25 cellular contexts compared by ENCODE assay signal in the genomic region with DNA sequence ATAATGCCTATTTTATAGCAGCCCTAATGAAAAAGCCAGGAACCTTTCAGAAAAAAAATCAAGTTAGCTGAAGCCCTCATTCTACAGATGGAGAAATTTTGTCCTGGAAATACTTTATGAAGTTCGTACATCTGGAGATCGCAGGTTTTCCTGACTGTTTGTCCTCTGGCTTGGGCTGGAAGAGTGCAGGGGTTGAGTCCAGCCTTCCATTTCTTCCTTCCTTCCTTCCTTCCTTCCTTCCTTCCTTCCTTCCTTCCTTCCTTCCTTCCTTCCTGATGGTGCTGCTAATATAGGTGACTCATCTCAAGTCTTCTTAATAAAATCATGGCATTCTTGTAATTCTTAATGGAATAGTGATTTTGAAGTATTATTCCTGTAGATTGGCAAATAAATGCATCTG.
DNase-seq lines count a peak whose midpoint lies in the region; TF ChIP-seq lines count a peak whose summit lies in the region.
"Had no signal": no experiment of that assay in that cellular context is flagged by ENCODE, and none has a peak within 500 bp of the region (broad histone marks: within the 10 kb centered on the region; RNA-seq: fewer than 3 reads in every experiment).

No MANE protein-coding gene starts in this region.

- no peaks in the 10 kb centered on the region for H3K9me3 Mint-ChIP-seq in endothelial cell (ENCODE audit: unreplicated experiment)

- H3K4me3 Mint-ChIP-seq in endothelial cell (ENCODE audit: unreplicated experiment), result no peak overlapping the region
- H3K4me3 Mint-ChIP-seq: CD14-positive monocyte; CD4-positive, alpha-beta memory T cell; CD4-positive, CD25-positive, alpha-beta regulatory T cell; CD8-positive, alpha-beta memory T cell had no signal

- H3K4me1 Mint-ChIP-seq in endothelial cell (ENCODE audit: unreplicated experiment), result peaks cover 3% of the 10 kb centered on the region
- H3K4me1 Mint-ChIP-seq: CD14-positive monocyte; CD4-positive, alpha-beta memory T cell; CD4-positive, CD25-positive, alpha-beta regulatory T cell; CD8-positive, alpha-beta memory T cell had no signal

- H3K36me3 ChIP-seq in A673 (ENCODE audit: insufficient read depth, low read length, poor library complexity, severe bottlenecking), result peaks cover 6% of the 10 kb centered on the region
- no peaks in the 10 kb centered on the region for H3K36me3 ChIP-seq in HEK293 (ENCODE audit: control insufficient read depth in 2 of 2, insufficient read depth in 1 of 2, low read length in 2 of 2)
- no peaks in the 10 kb centered on the region for H3K36me3 ChIP-seq in tibial artery
- H3K36me3 ChIP-seq: BE2C, BLaER1 had no signal

- no TSS peak for BruUV-seq in A673 (replicated peaks; lab: Mats Ljungman, UMichigan)

- POLR2A ChIA-PET in A673 (lab: Charles Lee; ENCODE audit: low non-redundant PET), result interaction anchor here (0.6 to 2.0 kb wide), 3 partner anchors 9 to 354 kb away, joined by 3 to 14 read pairs (median 8); no protein-coding TSS in a partner anchor
- POLR2A ChIA-PET in HEK293 (lab: Yijun Ruan, JAX), result interaction anchor here (0.7 kb wide), 2 partner anchors 15 to 840 kb away, joined by 3 read pairs; no protein-coding TSS in a partner anchor

- H3K4me3 ChIP-seq in A673 (ENCODE audit: low read depth, low read length, poor library complexity, severe bottlenecking) (peak overlapping the region; percentile 24), HEK293 (ENCODE audit: low read depth, low read length) (no peak overlapping the region), tibial artery (no peak overlapping the region)
- H3K4me3 ChIP-seq: A549, BLaER1, GM12878 had no signal

- peaks cover 1% of the 10 kb centered on the region for H3K27me3 Mint-ChIP-seq in endothelial cell (ENCODE audit: unreplicated experiment)
- H3K27me3 Mint-ChIP-seq: CD4-positive, alpha-beta memory T cell; CD4-positive, CD25-positive, alpha-beta regulatory T cell; CD8-positive, alpha-beta memory T cell had no signal

- H3K27ac Mint-ChIP-seq in endothelial cell (ENCODE audit: unreplicated experiment), result peak overlapping the region; percentile 54
- H3K27ac Mint-ChIP-seq: CD14-positive monocyte; CD4-positive, alpha-beta memory T cell; CD4-positive, CD25-positive, alpha-beta regulatory T cell; CD8-positive, alpha-beta memory T cell had no signal

- H3K4me1 ChIP-seq in A673 (ENCODE audit: insufficient read depth, low read length, poor library complexity, severe bottlenecking), result peaks cover 79% of the 10 kb centered on the region
- H3K4me1 ChIP-seq in HEK293 (ENCODE audit: control insufficient read depth, insufficient read depth, low read length), result no peaks in the 10 kb centered on the region
- H3K4me1 ChIP-seq in tibial artery, result no peaks in the 10 kb centered on the region
- H3K4me1 ChIP-seq: A549, BE2C, BLaER1 had no signal

- TF ChIP-seq CTCF in A673 (conservative IDR thresholded peaks at IDR 0.05; ENCODE audit: low read depth, low read length) (no peak), HEK293 (tag by site-specific recombination; IDR thresholded peaks at IDR 0.05) (no peak), endothelial cell (IDR thresholded peaks at IDR 0.05; ENCODE audit: unreplicated experiment) (no peak), tibial artery (IDR thresholded peaks at IDR 0.05) (no peak)

- CTCF ChIA-PET in A673 (lab: Charles Lee) (interaction anchor here (0.7 to 2.0 kb wide), 3 partner anchors 157 to 354 kb away, joined by 5 to 21 read pairs (median 12); no protein-coding TSS in a partner anchor), HEK293 (lab: Yijun Ruan, JAX) (interaction anchor here (0.7 kb wide), 1 partner anchor 103 kb away, joined by 3 read pairs; no protein-coding TSS in a partner anchor)

- intact Hi-C loops in A673 (cut with micrococcal nuclease; ENCODE audit: unreplicated experiment), result loop anchor here (1.0 to 5.0 kb wide), 8 partner anchors 8 to 415 kb away; a partner anchor contains a TSS
- intact Hi-C loops in tibial artery (cut with DNase I; ENCODE audit: low total_unique reads), result no loop called here

- H3K27ac ChIP-seq in A673 (ENCODE audit: low read depth, low read length, poor library complexity, severe bottlenecking), result peak overlapping the region; percentile 99
- no peak overlapping the region for H3K27ac ChIP-seq in HEK293 (ENCODE audit: extremely low read depth, low read depth, low read length)
- H3K27ac ChIP-seq in tibial artery, result no peak overlapping the region
- H3K27ac ChIP-seq: 22Rv1, A549, BLaER1 had no signal

- DNase-seq in A673 (ENCODE audit: low spot score) (peak; percentile 96), endothelial cell (ENCODE audit: low spot score) (no peak), tibial artery (no peak), islet precursor cell (no peak)
- DNase-seq in stimulated activated CD4-positive, alpha-beta T cell treated with anti-CD3 and anti-CD28 coated beads, Interleukin-15, amount 100 ng/mL, for 24 hours, result no peak
- DNase-seq: ACHN; BE2C; C1 segment of cervical spinal cord; CD4-positive, alpha-beta memory T cell; CD4-positive, CD25-positive, alpha-beta regulatory T cell; CD8-positive, alpha-beta memory T cell; COR-L47; DMS 273 treated with DMSO at 0.1 percent for 48 hours; DMS153; DMS53; DMS79; DND-41; EL; GDM1 had no signal

- H3K36me3 Mint-ChIP-seq in endothelial cell (ENCODE audit: low read depth, unreplicated experiment), result no peaks in the 10 kb centered on the region
- H3K36me3 Mint-ChIP-seq: CD14-positive monocyte; CD4-positive, alpha-beta memory T cell; CD4-positive, CD25-positive, alpha-beta regulatory T cell; CD8-positive, alpha-beta memory T cell had no signal

- H3K9me3 ChIP-seq in A673 (ENCODE audit: low read depth, low read length, poor library complexity, severe bottlenecking) (no peaks in the 10 kb centered on the region), HEK293 (ENCODE audit: control insufficient read depth, insufficient read depth, low read depth, low read length) (no peaks in the 10 kb centered on the region), tibial artery (no peaks in the 10 kb centered on the region)
- H3K9me3 ChIP-seq: A549, BE2C, BLaER1 had no signal

- no peaks in the 10 kb centered on the region for H3K27me3 ChIP-seq in A673 (replicated peaks; ENCODE audit: insufficient read depth, low read depth, low read length, poor library complexity)
- no peaks in the 10 kb centered on the region for H3K27me3 ChIP-seq in tibial artery
- H3K27me3 ChIP-seq: BE2C, BLaER1 had no signal

TF ChIP-seq in HEK293, 187 proteins besides CTCF, POLR2A, EP300 and RAD21:
- 0 out of 2 replicates have a peak, but pooled peaks have one; percentile 19 for TF ChIP-seq ZNF366 (tag by site-specific recombination; conservative IDR thresholded peaks at IDR 0.05)
- TF ChIP-seq KLF16 (tag by site-specific recombination; IDR thresholded peaks at IDR 0.05), result no peak
